8 cellular contexts compared by ENCODE assay signal in the genomic region with DNA sequence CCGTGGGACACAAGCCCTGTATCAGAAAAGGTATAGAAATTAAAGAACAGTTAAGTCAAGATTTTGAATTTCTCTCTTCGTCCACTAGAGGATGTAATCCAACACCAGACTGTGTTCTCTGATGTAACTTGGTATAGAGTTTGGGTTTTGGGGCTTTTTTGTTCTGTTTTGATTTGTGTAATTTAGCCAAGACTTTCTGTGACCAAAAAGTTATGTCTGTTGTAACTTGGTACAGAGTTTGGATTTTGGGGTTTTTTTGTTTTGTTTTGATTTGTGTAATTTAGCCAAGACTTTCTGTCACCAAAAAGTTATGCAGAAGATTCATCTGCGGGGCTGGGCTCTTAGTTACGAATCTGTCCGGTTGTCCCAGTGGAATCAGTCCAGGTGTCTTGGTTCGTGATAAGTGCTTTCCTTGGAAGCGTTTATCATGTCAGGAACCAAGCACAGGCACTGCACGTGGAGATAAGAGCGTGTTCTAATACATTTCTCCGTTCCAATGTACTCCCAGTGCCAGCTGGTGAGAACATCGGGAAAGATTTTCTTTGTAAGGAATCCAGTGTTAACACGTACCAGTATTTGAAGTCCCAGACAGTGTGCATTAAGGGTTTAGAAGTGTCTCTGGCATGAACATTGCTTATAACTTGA. TPM values are rescaled to one million over a fixed set of nuclear protein-coding genes. Genes with fewer than 3 reads are reported as not detected.
DNase-seq lines count a peak whose midpoint lies in the region; ATAC-seq and TF ChIP-seq lines count a peak whose summit lies in the region.

No MANE protein-coding gene starts in this region.

- peak overlapping the region in 6 of 8 donors; percentile 55 to 89 (median 72) for H3K27ac Mint-ChIP-seq in CD8-positive, alpha-beta memory T cell
- H3K27ac Mint-ChIP-seq in activated naive CD8-positive, alpha-beta T cell treated with anti-CD3 and anti-CD28 coated beads, Interleukin-2, amount 10 ng/mL, durations not matched to agents 7 days and 5 days: peak overlapping the region; percentile 73

- H3K9ac ChIP-seq in skeletal muscle satellite cell (ENCODE audit: low read depth, low read length): peak overlapping the region; percentile 34

- DNase-seq in CD8-positive, alpha-beta memory T cell: peak in 1 of 5 donors; percentile 40
- peak; percentile 41 for DNase-seq in HT-29 (ENCODE audit: low spot score)
- no peak for DNase-seq in activated naive CD8-positive, alpha-beta T cell treated with anti-CD3 and anti-CD28 coated beads, Interleukin-2, amount 10 ng/mL, durations not matched to agents 7 days and 5 days
- no peak for DNase-seq in heart right ventricle

- intact Hi-C loops in heart right ventricle (cut with DNase I): loop anchor here (1.0 to 10.0 kb wide), 10 partner anchors 46 to 151 kb away; a partner anchor contains a TSS

- no peaks in the 10 kb centered on the region for H3K27me3 ChIP-seq in CD8-positive, alpha-beta memory T cell (ENCODE audit: insufficient read depth, low read length, poor library complexity, severe bottlenecking)
- no peaks in the 10 kb centered on the region for H3K27me3 ChIP-seq in heart right ventricle
- no peaks in the 10 kb centered on the region for H3K27me3 ChIP-seq in skeletal muscle satellite cell (ENCODE audit: control insufficient read depth, insufficient read depth, low read length)

- POLR2A ChIA-PET in CD8-positive, alpha-beta memory T cell (lab: Charles Lee): no interaction called here
- POLR2A ChIA-PET in activated naive CD8-positive, alpha-beta T cell treated with anti-CD3 and anti-CD28 coated beads, Interleukin-2, amount 10 ng/mL, durations not matched to agents 7 days and 5 days (lab: Charles Lee): interaction anchor here (1.1 to 2.5 kb wide), 2 partner anchors 8 to 83 kb away, joined by 3 to 9 read pairs; no protein-coding TSS in a partner anchor

- H3K36me3 ChIP-seq in CD8-positive, alpha-beta memory T cell (ENCODE audit: insufficient read depth, low read length): peaks cover 28% of the 10 kb centered on the region
- H3K36me3 ChIP-seq in heart right ventricle (peaks cover 0 to 49% (median 33%) of the 10 kb centered on the region in 9 donors), skeletal muscle satellite cell (ENCODE audit: insufficient read depth, low read length) (peaks cover 40% of the 10 kb centered on the region)

- H3K4me1 Mint-ChIP-seq in CD8-positive, alpha-beta memory T cell: peaks cover 28 to 39% (median 38%) of the 10 kb centered on the region in 3 donors
- peaks cover 41% of the 10 kb centered on the region for H3K4me1 Mint-ChIP-seq in activated naive CD8-positive, alpha-beta T cell treated with anti-CD3 and anti-CD28 coated beads, Interleukin-2, amount 10 ng/mL, durations not matched to agents 7 days and 5 days

- H3K4me1 ChIP-seq in CD8-positive, alpha-beta memory T cell (ENCODE audit: insufficient read depth, low read length): peaks cover 14% of the 10 kb centered on the region
- H3K4me1 ChIP-seq in heart right ventricle (peaks cover 4 to 45% (median 41%) of the 10 kb centered on the region in 9 donors), skeletal muscle satellite cell (ENCODE audit: control insufficient read depth, insufficient read depth, low read length) (peaks cover 39% of the 10 kb centered on the region)

- H3K9me3 ChIP-seq in CD8-positive, alpha-beta memory T cell (ENCODE audit: low read length): no peaks in the 10 kb centered on the region
- H3K9me3 ChIP-seq in heart right ventricle (no peaks in the 10 kb centered on the region), skeletal muscle satellite cell (replicated peaks; ENCODE audit: low read length) (no peaks in the 10 kb centered on the region)

- peak overlapping the region; percentile 16 for H3K4me2 ChIP-seq in skeletal muscle satellite cell (ENCODE audit: low read length)

- CTCF ChIA-PET in CD8-positive, alpha-beta memory T cell (lab: Charles Lee): interaction anchor here (2.3 kb wide), 1 partner anchor 8 kb away, joined by 7 read pairs; no protein-coding TSS in a partner anchor

- no peaks in the 10 kb centered on the region for H3K9me3 Mint-ChIP-seq in CD8-positive, alpha-beta memory T cell
- H3K9me3 Mint-ChIP-seq in activated naive CD8-positive, alpha-beta T cell treated with anti-CD3 and anti-CD28 coated beads, Interleukin-2, amount 10 ng/mL, durations not matched to agents 7 days and 5 days: no peaks in the 10 kb centered on the region

- H3K4me3 ChIP-seq in CD8-positive, alpha-beta memory T cell (ENCODE audit: low read length): no peak overlapping the region
- H3K4me3 ChIP-seq in heart right ventricle: peak overlapping the region in 1 of 10 donors; percentile 5
- no peak overlapping the region for H3K4me3 ChIP-seq in skeletal muscle satellite cell (ENCODE audit: low read length)

- no peak overlapping the region for H3K4me3 Mint-ChIP-seq in CD8-positive, alpha-beta memory T cell
- no peak overlapping the region for H3K4me3 Mint-ChIP-seq in activated naive CD8-positive, alpha-beta T cell treated with anti-CD3 and anti-CD28 coated beads, Interleukin-2, amount 10 ng/mL, durations not matched to agents 7 days and 5 days

- peak; percentile 61 for ATAC-seq in activated naive CD8-positive, alpha-beta T cell treated with anti-CD3 and anti-CD28 coated beads, Interleukin-2, amount 10 ng/mL, durations not matched to agents 7 days and 5 days (ENCODE audit: low read depth)
- ATAC-seq in heart right ventricle (peak; percentile 18 to 72 (median 63)), GM19023 (IDR thresholded peaks at IDR 0.05; ENCODE audit: unreplicated experiment) (no peak), HG03095 (IDR thresholded peaks at IDR 0.05; ENCODE audit: unreplicated experiment) (no peak), HG02970 (IDR thresholded peaks at IDR 0.05; ENCODE audit: low FRiP score, unreplicated experiment) (no peak)

- no peak overlapping the region for H3K27ac ChIP-seq in CD8-positive, alpha-beta memory T cell (ENCODE audit: low read depth, low read length)
- H3K27ac ChIP-seq in heart right ventricle: peak overlapping the region; percentile 68 to 92 (median 84)

- peak; percentile 57 to 89 (median 75) for TF ChIP-seq CTCF in heart right ventricle (IDR thresholded peaks at IDR 0.05)

- H3K27me3 Mint-ChIP-seq in CD8-positive, alpha-beta memory T cell: no peaks in the 10 kb centered on the region
- H3K27me3 Mint-ChIP-seq in activated naive CD8-positive, alpha-beta T cell treated with anti-CD3 and anti-CD28 coated beads, Interleukin-2, amount 10 ng/mL, durations not matched to agents 7 days and 5 days: no peaks in the 10 kb centered on the region

- 12 to 16% methylated on average over 12 of the region's 12 CpGs for WGBS in heart right ventricle, 2 donors

- peaks cover 18 to 66% (median 25%) of the 10 kb centered on the region in 3 donors for H3K36me3 Mint-ChIP-seq in CD8-positive, alpha-beta memory T cell
- H3K36me3 Mint-ChIP-seq in activated naive CD8-positive, alpha-beta T cell treated with anti-CD3 and anti-CD28 coated beads, Interleukin-2, amount 10 ng/mL, durations not matched to agents 7 days and 5 days: peaks cover 28% of the 10 kb centered on the region

RNA-seq across cellular contexts. Expression of a gene that starts 44.1 kb away (rescaled TPM):
- total RNA-seq in CD8-positive, alpha-beta memory T cell: 10 to 100 TPM; 73.3 to 75.6 TPM
- polyA plus RNA-seq in CD8-positive, alpha-beta memory T cell: 9.5 TPM
- total RNA-seq in HT-29 (2014; rRNA removed; shearing (Covaris generic)): 13.9 and 16.1 TPM in 2 replicates
- total RNA-seq in activated naive CD8-positive, alpha-beta T cell treated with anti-CD3 and anti-CD28 coated beads, Interleukin-2, amount 10 ng/mL, durations not matched to agents 7 days and 5 days: 10 to 100 TPM; 74.6 to 77.5 TPM
- total RNA-seq in heart right ventricle: 10 to 100 TPM; 38.7 to 88.8 (median 55.3) TPM
- polyA plus RNA-seq in heart right ventricle: 10 to 100 TPM; 36.1 to 42.3 TPM
- 25.1 and 27.9 TPM in 2 replicates for total RNA-seq in skeletal muscle satellite cell (2012; rRNA removed)

Comparison
In these comparisons a context has a peak if more than half of its experiments do, and no peak if none do; other contexts are left out.
1. ATAC-seq: peak in activated naive CD8-positive, alpha-beta T cell treated with anti-CD3 and anti-CD28 coated beads, Interleukin-2, amount 10 ng/mL, durations not matched to agents 7 days and 5 days (single experiment) and heart right ventricle (8 of 8); none in GM19023 (single experiment), HG03095 (single experiment) and HG02970 (single experiment).